ENCODE assay signal across 8 cellular contexts in the genomic region with DNA sequence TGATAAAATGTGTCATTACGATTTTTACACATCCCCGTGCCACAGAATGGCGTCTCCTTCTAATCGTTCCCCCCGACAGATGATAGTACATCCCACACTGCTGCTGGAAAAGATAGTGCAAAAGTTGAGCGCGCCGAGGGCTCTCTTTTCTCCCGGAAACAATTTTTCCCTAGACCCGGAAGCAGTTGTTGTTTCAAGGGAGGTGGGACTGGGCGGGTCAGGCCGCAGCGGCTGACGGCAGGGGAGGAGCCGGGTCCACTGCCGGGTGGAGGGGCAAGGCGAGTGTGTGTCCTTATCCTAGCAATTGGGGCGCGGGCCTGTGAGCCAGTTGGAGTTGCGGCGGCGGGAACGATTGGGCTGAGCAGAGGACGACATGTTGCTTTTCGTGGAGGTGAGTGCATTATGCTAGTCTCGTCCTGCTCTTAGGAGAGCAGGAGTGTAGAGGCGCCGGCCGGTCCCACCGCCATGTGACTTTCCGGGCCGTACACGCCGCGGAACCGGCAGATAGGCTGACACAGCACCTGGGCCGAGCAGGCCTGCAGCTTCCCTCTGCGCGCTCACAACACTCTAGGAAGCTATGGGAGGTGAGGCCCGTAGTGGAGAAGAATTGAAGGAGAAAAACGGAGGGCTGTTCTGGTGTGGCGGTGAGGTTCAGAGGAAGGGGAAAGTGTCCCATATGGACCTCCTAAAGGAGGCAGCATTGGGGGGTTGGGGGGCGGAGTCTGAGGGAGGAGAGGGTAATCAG. TPM values are rescaled to one million over a fixed set of nuclear protein-coding genes. Genes with fewer than 3 reads are reported as not detected.
A peak's percentile ranks its signal among the peaks of the same experiment; 100 is the strongest.
DNase-seq lines count a peak whose midpoint lies in the region; ATAC-seq and TF ChIP-seq lines count a peak whose summit lies in the region.

A gene (plus strand): TSS at position 248 of the 745 bp plus-strand sequence. CDS start 126 bp downstream, at position 374.

- H3K27ac ChIP-seq in cardiac muscle cell = peak within 1 kb of the TSS; percentile 94
- peak within 1 kb of the TSS; percentile 88 for H3K27ac ChIP-seq in parathyroid adenoma
- peak within 1 kb of the TSS; percentile 89 to 95 (median 92) for H3K27ac ChIP-seq in tibial nerve

- TF ChIP-seq POLR2A in tibial nerve (IDR thresholded peaks at IDR 0.05) = peak; percentile 84 to 92

- H2AFZ ChIP-seq in parathyroid adenoma = peak within 1 kb of the TSS; percentile 68

- H3K27me3 ChIP-seq in adipocyte (replicated peaks; ENCODE audit: control insufficient read depth, insufficient read depth, low read length) (no peaks in the 10 kb centered on the region), cardiac muscle cell (no peaks in the 10 kb centered on the region), parathyroid adenoma (ENCODE audit: control insufficient read depth, insufficient read depth, low read length) (no peaks in the 10 kb centered on the region), tibial nerve (no peaks in the 10 kb centered on the region)

- peaks cover 18% of the 10 kb centered on the region for H3K79me2 ChIP-seq in parathyroid adenoma

- peak; percentile 88 to 97 for TF ChIP-seq EP300 in tibial nerve (IDR thresholded peaks at IDR 0.05)

- H3K4me1 ChIP-seq in adipocyte (ENCODE audit: control insufficient read depth, insufficient read depth, low read length) = peaks cover 28% of the 10 kb centered on the region
- H3K4me1 ChIP-seq in cardiac muscle cell (ENCODE audit: low read depth) = peaks cover 9% of the 10 kb centered on the region
- H3K4me1 ChIP-seq in parathyroid adenoma = peaks cover 2% of the 10 kb centered on the region
- H3K4me1 ChIP-seq in tibial nerve = peaks cover 0 to 28% (median 7%) of the 10 kb centered on the region in 4 donors

- H3K4me3 ChIP-seq in GM12864 (ENCODE audit: low read depth, low read length) = peak within 1 kb of the TSS; percentile 98
- peak within 1 kb of the TSS; percentile 99 for H3K4me3 ChIP-seq in adipocyte (ENCODE audit: low read length)
- peak within 1 kb of the TSS; percentile 59 for H3K4me3 ChIP-seq in cardiac muscle cell
- peak within 1 kb of the TSS; percentile 90 for H3K4me3 ChIP-seq in parathyroid adenoma (ENCODE audit: low read depth, low read length)
- H3K4me3 ChIP-seq in tibial nerve = peak within 1 kb of the TSS; percentile 53 to 90 (median 80)

- ATAC-seq in HG02763 (IDR thresholded peaks at IDR 0.05; ENCODE audit: unreplicated experiment) = peak; percentile 90

- 0% methylated on average over 26 to 40 of the region's 43 CpGs for WGBS in tibial nerve, 2 donors

- peak; percentile 88 for DNase-seq in GM12864 (ENCODE audit: low read depth)
- DNase-seq in NCI-H1436 (lab: John Stamatoyannopoulos, UW) = peak; percentile 89
- peak; percentile 81 for DNase-seq in T follicular helper cell (ENCODE audit: low read depth)
- DNase-seq in adipocyte (ENCODE audit: low read depth) = peak; percentile 98
- peak; percentile 96 to 97 for DNase-seq in cardiac muscle cell (ENCODE audit: low read depth in 1 of 2, low spot score in 1 of 2)
- DNase-seq in tibial nerve (ENCODE audit: low spot score in 2 of 2) = peak; percentile 80 to 95

- H3K36me3 ChIP-seq in adipocyte (ENCODE audit: control insufficient read depth, insufficient read depth, low read length, severe bottlenecking) (no peaks in the 10 kb centered on the region), cardiac muscle cell (no peaks in the 10 kb centered on the region), parathyroid adenoma (ENCODE audit: control insufficient read depth, insufficient read depth, low read length) (no peaks in the 10 kb centered on the region), tibial nerve (no peaks in the 10 kb centered on the region)

- peak within 1 kb of the TSS; percentile 94 for H3K4me2 ChIP-seq in parathyroid adenoma (ENCODE audit: low read length)

- no peaks in the 10 kb centered on the region for H3K9me3 ChIP-seq in adipocyte (ENCODE audit: control insufficient read depth, low read length)
- no peaks in the 10 kb centered on the region for H3K9me3 ChIP-seq in cardiac muscle cell (ENCODE audit: low read depth)
- no peaks in the 10 kb centered on the region for H3K9me3 ChIP-seq in parathyroid adenoma (ENCODE audit: control insufficient read depth, low read length)
- no peaks in the 10 kb centered on the region for H3K9me3 ChIP-seq in tibial nerve

- TF ChIP-seq CTCF in GM12864 (IDR thresholded peaks at IDR 0.05; ENCODE audit: low read depth, low read length, missing control alignments) (no peak), cardiac muscle cell (IDR thresholded peaks at IDR 0.05; ENCODE audit: low read depth, low read length) (no peak), parathyroid adenoma (IDR thresholded peaks at IDR 0.05) (no peak), tibial nerve (IDR thresholded peaks at IDR 0.05) (no peak)

- H3K9ac ChIP-seq in adipocyte (ENCODE audit: low read length) = peak within 1 kb of the TSS; percentile 99
- peak within 1 kb of the TSS; percentile 9 for H3K9ac ChIP-seq in parathyroid adenoma

RNA-seq across cellular contexts. Expression of the gene that starts here (rescaled TPM):
- total RNA-seq in cardiac muscle cell (25.8 and 28.9 TPM in 2 replicates), tibial nerve (10 to 100 TPM; 35.7 to 72.6 (median 43.4) TPM)
- 28.3 and 36.8 TPM in 2 replicates for polyA plus RNA-seq in cardiac muscle cell

Comparison
In these comparisons a context has a peak if more than half of its experiments do, and no peak if none do; other contexts are left out.
1. Peak in every context shown above with its lines: DNase-seq, ATAC-seq, H3K4me3 ChIP-seq and H3K27ac ChIP-seq.